22 cellular contexts compared by ENCODE assay signal in the genomic region with DNA sequence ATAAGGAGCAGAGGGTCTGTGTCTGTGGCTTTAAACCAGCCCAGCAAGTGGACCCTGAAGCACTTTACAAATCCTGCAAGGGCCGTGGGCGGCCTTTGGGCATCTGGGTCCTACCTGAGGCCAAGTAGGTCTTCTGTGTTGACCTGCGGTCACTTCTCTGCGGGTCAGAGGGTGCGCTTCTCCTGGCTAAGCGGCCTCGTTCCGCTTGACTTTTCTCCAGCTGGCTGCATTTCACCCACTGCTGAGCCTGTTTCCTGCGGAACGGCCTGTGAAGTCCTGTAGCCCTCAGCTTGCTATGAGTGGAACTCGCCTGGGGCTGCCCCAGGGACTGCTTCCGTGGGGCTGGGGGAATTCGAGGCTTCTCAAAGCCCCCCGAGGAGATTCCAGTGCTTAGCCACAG. TPM values are rescaled to one million over a fixed set of nuclear protein-coding genes. Genes with fewer than 3 reads are reported as not detected.
DNase-seq lines count a peak whose midpoint lies in the region; ATAC-seq, FAIRE-seq and TF ChIP-seq lines count a peak whose summit lies in the region.
"Had no signal": no experiment of that assay in that cellular context is flagged by ENCODE, and none has a peak within 500 bp of the region (broad histone marks: within the 10 kb centered on the region; RNA-seq: fewer than 3 reads in every experiment).

No MANE protein-coding gene starts in this region.

- TF ChIP-seq CTCF in K562 (IDR thresholded peaks at IDR 0.05 in 2 of 3, conservative IDR thresholded peaks at IDR 0.05 in 1 of 3; ENCODE audit: insufficient read depth in 2 of 3, low read depth in 1 of 3, low read length in 3 of 3) (no peak), mucosa of descending colon (IDR thresholded peaks at IDR 0.05) (no peak), uterus (IDR thresholded peaks at IDR 0.05) (no peak), colonic mucosa (IDR thresholded peaks at IDR 0.05) (no peak)

- TF ChIP-seq EP300 in K562 (IDR thresholded peaks at IDR 0.05; ENCODE audit: low read length) = no peak

- WGBS in K562 (ENCODE audit: insufficient coverage, low coverage, missing lambda C conversion rate) = 39% methylated on average over 14 of the region's 14 CpGs

- H2AFZ ChIP-seq in K562 (ENCODE audit: low read depth, low read length) = peak overlapping the region; percentile 58

- no peaks in the 10 kb centered on the region for H3K36me3 ChIP-seq in K562 (ENCODE audit: control insufficient read depth, insufficient read depth, low read length)
- no peaks in the 10 kb centered on the region for H3K36me3 ChIP-seq in mucosa of descending colon (ENCODE audit: low read depth)
- H3K36me3 ChIP-seq in uterus = no peaks in the 10 kb centered on the region
- H3K36me3 ChIP-seq in colonic mucosa = peaks cover 8% of the 10 kb centered on the region

- no peaks in the 10 kb centered on the region for H3K9me1 ChIP-seq in K562 (ENCODE audit: control insufficient read depth, insufficient read depth, low read length)

- peak; percentile 46 for DNase-seq in activated effector memory CD4-positive, alpha-beta T cell treated with anti-CD3 and anti-CD28 coated beads, Interleukin-2, amount 50 U/mL, for 16 hours
- no peak for DNase-seq in activated effector memory CD4-positive, alpha-beta T cell treated with Interleukin-2 at 50 U/mL for 16 hours
- DNase-seq in K562 (ENCODE audit: extremely low read depth in 1 of 4, low spot score in 3 of 4) (no peak), mucosa of descending colon (peak in 2 of 3 donors; percentile 24 to 38), uterus (peak; percentile 4 to 7), activated gamma-delta T cell (lab: John Stamatoyannopoulos, UW) (no peak), colonic mucosa (no peak)
- DNase-seq: amniotic stem cell; CD4-positive, alpha-beta memory T cell; DND-41; foreskin fibroblast; Kasumi-1; mammary epithelial cell; NCI-H1436 treated with DMSO at 0.1 percent for 48 hours; stimulated activated CD4-positive, alpha-beta T cell treated with anti-CD3 and anti-CD28 coated beads, Interleukin-1b, Interleukin-23, amount 100 ng/mL, for 48 hours had no signal

- H3K4me2 ChIP-seq in K562 (ENCODE audit: insufficient read depth, low read length) = no peak overlapping the region

- peaks cover 27 to 29% of the 10 kb centered on the region in 2 experiments for H3K4me1 ChIP-seq in K562 (replicated peaks in 1 of 2; ENCODE audit: control insufficient read depth in 2 of 2, insufficient read depth in 2 of 2, low read length in 2 of 2)
- no peaks in the 10 kb centered on the region for H3K4me1 ChIP-seq in mucosa of descending colon (ENCODE audit: low read depth)
- H3K4me1 ChIP-seq in uterus = no peaks in the 10 kb centered on the region
- no peaks in the 10 kb centered on the region for H3K4me1 ChIP-seq in colonic mucosa

- ATAC-seq in K562 (no peak), mucosa of descending colon (no peak), GM19397 (IDR thresholded peaks at IDR 0.05; ENCODE audit: unreplicated experiment) (no peak)
- ATAC-seq: activated T-helper 17 cell treated with anti-CD3 and anti-CD28 coated beads, Interleukin-2, amount 50 U/mL, for 72 hours; right cardiac atrium had no signal

- intact Hi-C loops in K562 (cut with micrococcal nuclease) = no loop called here
- intact Hi-C loops in mucosa of descending colon (cut with DNase I, micrococcal nuclease) = no loop called here
- intact Hi-C loops in uterus (cut with DNase I; ENCODE audit: low total_unique reads) = no loop called here
- intact Hi-C loops in colonic mucosa (cut with DNase I) = no loop called here

- FAIRE-seq in K562 (lab: Jason Lieb, UNC) = no peak
- FAIRE-seq: A204.1, endothelial cell of umbilical vein, H1 had no signal

- H3K27me3 ChIP-seq in K562 (ENCODE audit: control insufficient read depth in 2 of 2, insufficient read depth in 2 of 2, low read length in 2 of 2) = peaks cover 2 to 4% of the 10 kb centered on the region in 2 experiments; a peak in 3 of 5 replicates
- H3K27me3 ChIP-seq in uterus = no peaks in the 10 kb centered on the region
- H3K27me3 ChIP-seq in colonic mucosa = no peaks in the 10 kb centered on the region

- TF ChIP-seq RAD21 in K562 (CRISPR knock-in tag; conservative IDR thresholded peaks at IDR 0.05 in 1 of 2, IDR thresholded peaks at IDR 0.05 in 1 of 2) = no peak

- H3K9ac ChIP-seq in K562 (ENCODE audit: insufficient read depth in 1 of 2, low read depth in 2 of 2, low read length in 2 of 2) (no peak overlapping the region), colonic mucosa (ENCODE audit: low read depth in 2 of 2, low read length in 2 of 2) (no peak overlapping the region)

- H3K4me3 ChIP-seq in K562 = no peak overlapping the region
- H3K4me3 ChIP-seq in mucosa of descending colon = no peak overlapping the region
- H3K4me3 ChIP-seq in uterus = no peak overlapping the region
- H3K4me3 ChIP-seq in colonic mucosa = no peak overlapping the region
- H3K4me3 ChIP-seq: thoracic aorta had no signal

- H3K9me3 ChIP-seq in K562 (replicated peaks; ENCODE audit: control insufficient read depth, insufficient read depth, low read depth, low read length) (no peaks in the 10 kb centered on the region), mucosa of descending colon (no peaks in the 10 kb centered on the region), uterus (no peaks in the 10 kb centered on the region), colonic mucosa (no peaks in the 10 kb centered on the region)
- H3K9me3 ChIP-seq: thoracic aorta had no signal

- CTCF ChIA-PET in K562 (lab: Yijun Ruan, JAX; ENCODE audit: low intra/inter-chr PET ratio) = no interaction called here

- no peaks in the 10 kb centered on the region for H4K20me1 ChIP-seq in K562 (replicated peaks; ENCODE audit: control insufficient read depth, insufficient read depth, low read length)

- no peak for TF ChIP-seq POLR2A in K562 (conservative IDR thresholded peaks at IDR 0.05)
- TF ChIP-seq POLR2A in uterus (IDR thresholded peaks at IDR 0.05) = no peak

- H3K27ac ChIP-seq in K562 (ENCODE audit: extremely low read depth, low read depth, low read length) = no peak overlapping the region
- no peak overlapping the region for H3K27ac ChIP-seq in uterus
- H3K27ac ChIP-seq in colonic mucosa = no peak overlapping the region
- H3K27ac ChIP-seq: thoracic aorta had no signal

- BruUV-seq in K562 (replicated peaks; lab: Mats Ljungman, UMichigan) = no TSS peak

- POLR2A ChIA-PET in K562 (lab: Yijun Ruan, JAX) = interaction anchor here (0.9 kb wide), 1 partner anchor 13 kb away, joined by 5 read pairs; no protein-coding TSS in a partner anchor

- in situ Hi-C loops in K562 (cut with MboI) = no loop called here

- no peaks in the 10 kb centered on the region for H3K79me2 ChIP-seq in K562 (ENCODE audit: control insufficient read depth, insufficient read depth, low read length)

TF ChIP-seq in K562, 482 proteins besides CTCF, POLR2A, EP300 and RAD21 (continues in another document):
- TF ChIP-seq NFIX (CRISPR knock-in tag; IDR thresholded peaks at IDR 0.05; ENCODE audit: low read depth) = no peak
- TF ChIP-seq, protein P1, sequence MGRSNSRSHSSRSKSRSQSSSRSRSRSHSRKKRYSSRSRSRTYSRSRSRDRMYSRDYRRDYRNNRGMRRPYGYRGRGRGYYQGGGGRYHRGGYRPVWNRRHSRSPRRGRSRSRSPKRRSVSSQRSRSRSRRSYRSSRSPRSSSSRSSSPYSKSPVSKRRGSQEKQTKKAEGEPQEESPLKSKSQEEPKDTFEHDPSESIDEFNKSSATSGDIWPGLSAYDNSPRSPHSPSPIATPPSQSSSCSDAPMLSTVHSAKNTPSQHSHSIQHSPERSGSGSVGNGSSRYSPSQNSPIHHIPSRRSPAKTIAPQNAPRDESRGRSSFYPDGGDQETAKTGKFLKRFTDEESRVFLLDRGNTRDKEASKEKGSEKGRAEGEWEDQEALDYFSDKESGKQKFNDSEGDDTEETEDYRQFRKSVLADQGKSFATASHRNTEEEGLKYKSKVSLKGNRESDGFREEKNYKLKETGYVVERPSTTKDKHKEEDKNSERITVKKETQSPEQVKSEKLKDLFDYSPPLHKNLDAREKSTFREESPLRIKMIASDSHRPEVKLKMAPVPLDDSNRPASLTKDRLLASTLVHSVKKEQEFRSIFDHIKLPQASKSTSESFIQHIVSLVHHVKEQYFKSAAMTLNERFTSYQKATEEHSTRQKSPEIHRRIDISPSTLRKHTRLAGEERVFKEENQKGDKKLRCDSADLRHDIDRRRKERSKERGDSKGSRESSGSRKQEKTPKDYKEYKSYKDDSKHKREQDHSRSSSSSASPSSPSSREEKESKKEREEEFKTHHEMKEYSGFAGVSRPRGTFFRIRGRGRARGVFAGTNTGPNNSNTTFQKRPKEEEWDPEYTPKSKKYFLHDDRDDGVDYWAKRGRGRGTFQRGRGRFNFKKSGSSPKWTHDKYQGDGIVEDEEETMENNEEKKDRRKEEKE (IDR thresholded peaks at IDR 0.05; ENCODE audit: borderline replicate concordance in 1 of 2, control insufficient read depth in 1 of 2, low read depth in 2 of 2, low read length in 1 of 2) = no peak
- TF ChIP-seq ZEB2 (IDR thresholded peaks at IDR 0.05) = no peak

RNA-seq across cellular contexts. Expression of a gene that starts 43.3 kb away (rescaled TPM):
- 4.6 and 9.1 TPM in 2 replicates for total RNA-seq in K562 (2011; cell fraction: chromatin; rRNA removed; ENCODE audit: low replicate concordance)
- total RNA-seq in K562 (2011; cell fraction: nucleolus; rRNA removed) = 5.5 and 5.9 TPM in 2 replicates
- 5.6 and 6.5 TPM in 2 replicates for total RNA-seq in K562 (2011; cell fraction: nucleoplasm; rRNA removed)
- total RNA-seq in K562 (2014; rRNA removed) = 0.33 and 1.4 TPM in 2 replicates
- 0.10 and 0.15 TPM in 2 replicates for total RNA-seq in K562 (2014; rRNA removed; fragmentation: Illumina TruSeq; extraction: Trizol)
- total RNA-seq in K562 (2015; rRNA removed; fragmentation: Illumina TruSeq; extraction: Trizol) = 0.40 and 0.79 TPM in 2 replicates
- total RNA-seq in K562 (2021) = 0.40 and 0.60 TPM in 2 replicates
- polyA plus RNA-seq in K562 (2011; rRNA removed) = 3.4 and 4.5 TPM in 2 replicates
- polyA plus RNA-seq in K562 (2011; cell fraction: cytosol; rRNA removed) = 2.8 and 3.2 TPM in 2 replicates
- 10.8 and 11.2 TPM in 2 replicates for polyA plus RNA-seq in K562 (2011; cell fraction: nucleus; rRNA removed)
- polyA plus RNA-seq in K562 (2012) = 0.43 and 1.8 TPM in 2 replicates
- polyA plus RNA-seq in K562 (2014; fragmentation: Illumina TruSeq; extraction: Trizol) = 0.45 and 0.65 TPM in 2 replicates
- under 1 TPM; 0.06 to 0.20 TPM for polyA plus RNA-seq in K562 (2014; fragmentation: Nextera tagmentation; extraction: Ambion mirVana)
- polyA plus RNA-seq in K562 (2014; rRNA removed) = 0.09 and 0.24 TPM in 2 replicates
- 3.8 and 6.7 TPM in 2 replicates for polyA minus RNA-seq in K562 (2011; rRNA and poly(A)+ RNA removed)
- 2.5 and 2.6 TPM in 2 replicates for polyA minus RNA-seq in K562 (2011; cell fraction: cytosol; rRNA and poly(A)+ RNA removed)
- 8.3 and 11.8 TPM in 2 replicates for polyA minus RNA-seq in K562 (2011; cell fraction: nucleus; rRNA and poly(A)+ RNA removed)
- 100 to 1,000 TPM in 1 of 3 donors, 10 to 100 TPM in 2; 52.3 to 179 (median 92.3) TPM for total RNA-seq in mucosa of descending colon
- 1 to 10 TPM; 2.3 to 8.8 (median 6.3) TPM for total RNA-seq in uterus
- 100 to 1,000 TPM in 1 of 2 donors, 10 to 100 TPM in 1; 98.5 to 118 TPM for total RNA-seq in colonic mucosa

Comparison
In these comparisons a context has a peak if more than half of its experiments do, and no peak if none do; other contexts are left out.
1. DNase-seq: peak in activated effector memory CD4-positive, alpha-beta T cell treated with anti-CD3 and anti-CD28 coated beads, Interleukin-2, amount 50 U/mL, for 16 hours (single experiment), mucosa of descending colon (2 of 3) and uterus (2 of 2); none in activated effector memory CD4-positive, alpha-beta T cell treated with Interleukin-2 at 50 U/mL for 16 hours (single experiment), K562 (0 of 4), activated gamma-delta T cell (single experiment) and colonic mucosa (single experiment).
2. RNA of a gene that starts 43.3 kb away (total RNA-seq): 98.5 to 118 TPM in colonic mucosa and 52.3 to 179 TPM in mucosa of descending colon; 2.3 to 8.8 TPM in uterus and 0.10 to 9.1 TPM in K562; every median in the first group is over 4 times any median in the second.